In the genomic region with DNA sequence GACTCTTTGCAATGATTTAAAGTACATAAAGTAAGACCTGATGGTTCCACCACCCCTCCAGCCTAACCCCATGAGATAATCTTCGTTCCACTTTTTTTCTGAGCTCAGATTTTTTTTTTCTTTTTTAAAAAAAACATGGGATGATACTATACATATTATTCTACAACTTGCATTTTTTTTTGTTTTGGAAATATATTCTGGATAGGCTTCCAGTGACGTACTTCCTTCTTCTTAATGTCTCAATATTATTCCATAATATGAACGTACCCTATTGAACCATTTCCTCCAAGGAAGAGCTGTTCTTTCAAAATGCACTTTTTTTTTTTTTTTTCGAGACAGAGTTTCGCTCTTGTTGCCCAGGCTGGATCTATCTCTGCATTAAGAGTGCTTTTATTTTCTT, we compare ENCODE assay signal across 1 cellular context.
TF ChIP-seq lines count a peak whose summit lies in the region.

No MANE protein-coding gene starts in this region.

TF ChIP-seq in IMR-90, 13 proteins besides CTCF, POLR2A, EP300 and RAD21 (continued from another document):
- TF ChIP-seq, protein P1, sequence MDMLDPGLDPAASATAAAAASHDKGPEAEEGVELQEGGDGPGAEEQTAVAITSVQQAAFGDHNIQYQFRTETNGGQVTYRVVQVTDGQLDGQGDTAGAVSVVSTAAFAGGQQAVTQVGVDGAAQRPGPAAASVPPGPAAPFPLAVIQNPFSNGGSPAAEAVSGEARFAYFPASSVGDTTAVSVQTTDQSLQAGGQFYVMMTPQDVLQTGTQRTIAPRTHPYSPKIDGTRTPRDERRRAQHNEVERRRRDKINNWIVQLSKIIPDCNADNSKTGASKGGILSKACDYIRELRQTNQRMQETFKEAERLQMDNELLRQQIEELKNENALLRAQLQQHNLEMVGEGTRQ (IDR thresholded peaks at IDR 0.05; ENCODE audit: low read depth, low read length): no peak
